27 cellular contexts compared by ENCODE assay signal in the genomic region with DNA sequence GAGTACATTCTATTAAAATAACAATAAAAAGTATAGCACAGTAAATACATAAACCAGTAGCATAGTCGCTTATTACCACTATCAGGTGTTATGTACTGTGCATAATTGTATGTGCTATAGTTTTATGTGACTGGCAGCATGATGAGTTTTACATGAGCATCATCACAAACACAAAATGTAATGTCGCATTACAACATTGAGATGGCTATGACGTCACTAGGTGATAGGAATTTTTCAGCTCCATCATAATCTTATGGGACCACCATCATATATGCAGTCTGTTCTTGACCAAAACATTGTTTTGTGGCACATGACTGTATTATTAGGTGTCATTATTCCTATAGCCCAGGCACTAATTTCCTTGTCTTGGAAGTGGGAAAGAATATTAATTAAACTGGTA.
"Had no signal": no experiment of that assay in that cellular context is flagged by ENCODE, and none has a peak within 500 bp of the region (broad histone marks: within the 10 kb centered on the region; RNA-seq: fewer than 3 reads in every experiment).

No MANE protein-coding gene starts in this region.

- ATAC-seq: effector memory CD8-positive, alpha-beta T cell; esophagus mucosa; gastrocnemius medialis; gastroesophageal sphincter; heart left ventricle; heart right ventricle had no signal

- H3K36me3 ChIP-seq: colonic mucosa, esophagus muscularis mucosa, esophagus squamous epithelium, gastrocnemius medialis, gastroesophageal sphincter, heart left ventricle, heart right ventricle had no signal

- DNase-seq: colonic mucosa; cortex of kidney; dermis blood vessel endothelial cell; dorsolateral prefrontal cortex; effector CD4-positive, alpha-beta T cell; effector CD8-positive, alpha-beta T cell; effector memory CD4-positive, alpha-beta T cell; effector memory CD8-positive, alpha-beta T cell; erythroblast; esophagus squamous epithelium; foreskin fibroblast; foreskin keratinocyte; foreskin melanocyte; gastrocnemius medialis; glutamatergic neuron; head of caudate nucleus; heart left ventricle; heart right ventricle had no signal

- H3K4me3 ChIP-seq: colonic mucosa, coronary artery, dorsolateral prefrontal cortex, esophagus muscularis mucosa, esophagus squamous epithelium, gastrocnemius medialis, gastroesophageal sphincter, heart left ventricle, heart right ventricle had no signal

- H3K27ac ChIP-seq: colonic mucosa, coronary artery, dorsolateral prefrontal cortex, epithelial cell of prostate, esophagus muscularis mucosa, esophagus squamous epithelium, foreskin keratinocyte, gastrocnemius medialis, gastroesophageal sphincter, heart left ventricle, heart right ventricle had no signal

- H3K9me3 ChIP-seq: colonic mucosa, gastrocnemius medialis had no signal

- H3K4me1 ChIP-seq: colonic mucosa, esophagus muscularis mucosa, esophagus squamous epithelium, foreskin keratinocyte, gastrocnemius medialis, gastroesophageal sphincter, heart left ventricle, heart right ventricle had no signal

- FAIRE-seq: colon, endometrium, endothelial cell of umbilical vein, frontal cortex had no signal

- H3K27me3 ChIP-seq: colonic mucosa, dorsolateral prefrontal cortex, esophagus muscularis mucosa, esophagus squamous epithelium, foreskin keratinocyte, gastrocnemius medialis, gastroesophageal sphincter, heart left ventricle, heart right ventricle had no signal
